21 cellular contexts compared by ENCODE assay signal in genomic region chr5:111169269-111169668, GRCh38.
"Had no signal": no experiment of that assay in that cellular context is flagged by ENCODE, and none has a peak within 500 bp of the region (broad histone marks: within the 10 kb centered on the region; RNA-seq: fewer than 3 reads in every experiment).

No MANE protein-coding gene starts in this region.

- H3K4me3 ChIP-seq: SK-N-MC had no signal

- FAIRE-seq: bronchial epithelial cell had no signal

- H3K27ac Mint-ChIP-seq: activated CD8-positive, alpha-beta T cell treated with anti-CD3 and anti-CD28 coated beads, Interleukin-2, amount 10 ng/mL, durations not matched to agents 7 days and 5 days had no signal

- H3K4me3 Mint-ChIP-seq: activated CD8-positive, alpha-beta T cell treated with anti-CD3 and anti-CD28 coated beads, Interleukin-2, amount 10 ng/mL, durations not matched to agents 7 days and 5 days had no signal

- DNase-seq: activated CD4-positive, alpha-beta T cell treated with anti-CD3 and anti-CD28 coated beads for 4 hours; activated CD4-positive, alpha-beta T cell treated with anti-CD3 and anti-CD28 coated beads, Interleukin-2, amount 50 U/mL, for 4 hours; activated CD8-positive, alpha-beta memory T cell treated with anti-CD3 and anti-CD28 coated beads, Interleukin-2, amount 50 U/mL, for 48 hours; activated CD8-positive, alpha-beta T cell treated with anti-CD3 and anti-CD28 coated beads, Interleukin-2, amount 10 ng/mL, durations not matched to agents 7 days and 5 days; activated naive CD4-positive, alpha-beta T cell treated with anti-CD3 and anti-CD28 coated beads, Interleukin-2, amount 50 U/mL, for 16 hours; activated T-cell treated with anti-CD3 and anti-CD28 coated beads, Interleukin-2, amount 50 U/mL, for 1 hour; aorta; central memory CD4-positive, alpha-beta T cell; KG1; NCI-H1092; NCI-H1417; NCI-H1930; NCI-H2171 treated with DMSO at 0.1 percent for 48 hours; NCI-H345; NCI-H510A; NCI-H82; SIG-M5; T-helper 1 cell had no signal

- H3K27ac ChIP-seq: SK-N-MC, VCaP had no signal
